Comparison of ENCODE assay signal across 35 cellular contexts in the genomic region with DNA sequence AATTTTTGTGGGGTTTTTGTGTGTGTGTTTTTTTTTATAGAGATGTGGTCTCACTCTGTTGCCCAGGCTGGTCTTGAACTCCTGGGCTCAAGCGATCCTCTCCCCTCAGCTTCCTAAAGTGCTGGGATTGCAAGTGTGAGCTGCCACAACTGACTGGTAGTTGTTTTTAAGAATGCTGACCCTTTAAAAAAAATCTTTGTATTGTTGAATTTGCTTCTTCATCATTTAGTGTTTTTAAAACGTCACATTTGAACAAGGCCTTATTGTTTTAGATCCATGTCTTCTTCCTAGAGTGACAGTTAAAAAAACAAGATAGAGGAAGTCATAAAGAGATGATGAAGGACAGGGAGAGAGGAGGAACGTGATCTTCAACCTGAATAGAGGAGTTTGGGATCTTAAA. TPM values are rescaled to one million over a fixed set of nuclear protein-coding genes. Genes with fewer than 3 reads are reported as not detected.
"Had no signal": no experiment of that assay in that cellular context is flagged by ENCODE, and none has a peak within 500 bp of the region (broad histone marks: within the 10 kb centered on the region; RNA-seq: fewer than 3 reads in every experiment).

No MANE protein-coding gene starts in this region.

- H3K4me1 ChIP-seq: left lung, lower lobe of right lung, right atrium auricular region, right lobe of liver, stomach, testis, thyroid gland, upper lobe of right lung had no signal

- H3K9me3 ChIP-seq: lower lobe of right lung, ovary, right atrium auricular region, right lobe of liver, stomach, testis, thyroid gland, upper lobe of right lung had no signal

- H3K36me3 ChIP-seq: left lung, lower lobe of right lung, ovary, right atrium auricular region, right lobe of liver, stomach, thyroid gland, upper lobe of right lung had no signal

- H3K27ac Mint-ChIP-seq: immature natural killer cell; mesothelial cell of epicardium; naive thymus-derived CD4-positive, alpha-beta T cell; natural killer cell treated with Interleukin-12 subunit alpha and Interleukin-12 subunit beta and Interleukin-15 and Interleukin-18, amount 100 ng/mL, for 72 hours; progenitor cell of endocrine pancreas; stimulated activated memory B cell treated with anti-CD40 and anti-IgM and Interleukin-4, amounts not matched to agents 10 μg/mL and 1 μg/mL and 100 μg/mL, for 72 hours had no signal

- H3K4me2 ChIP-seq: smooth muscle cell had no signal

- H3K27me3 ChIP-seq: ovary, right atrium auricular region, right lobe of liver, testis, thyroid gland had no signal

- H3K4me1 Mint-ChIP-seq: immature natural killer cell; mesothelial cell of epicardium; naive thymus-derived CD4-positive, alpha-beta T cell; stimulated activated memory B cell treated with anti-CD40 and anti-IgM and Interleukin-4, amounts not matched to agents 10 μg/mL and 1 μg/mL and 100 μg/mL, for 72 hours had no signal

- H3K4me3 Mint-ChIP-seq: immature natural killer cell; mesothelial cell of epicardium; naive thymus-derived CD4-positive, alpha-beta T cell; natural killer cell treated with Interleukin-12 subunit alpha and Interleukin-12 subunit beta and Interleukin-15 and Interleukin-18, amount 100 ng/mL, for 72 hours; stimulated activated memory B cell treated with anti-CD40 and anti-IgM and Interleukin-4, amounts not matched to agents 10 μg/mL and 1 μg/mL and 100 μg/mL, for 72 hours had no signal

- H3K36me3 Mint-ChIP-seq: immature natural killer cell; mesothelial cell of epicardium; naive thymus-derived CD4-positive, alpha-beta T cell; natural killer cell treated with Interleukin-12 subunit alpha and Interleukin-12 subunit beta and Interleukin-15 and Interleukin-18, amount 100 ng/mL, for 72 hours; stimulated activated memory B cell treated with anti-CD40 and anti-IgM and Interleukin-4, amounts not matched to agents 10 μg/mL and 1 μg/mL and 100 μg/mL, for 72 hours had no signal

- FAIRE-seq: islet of Langerhans, kidney, urothelium cell line had no signal

- H3K4me3 ChIP-seq: left lung, lower lobe of right lung, ovary, right atrium auricular region, right lobe of liver, smooth muscle cell, stomach, testis, thyroid gland, upper lobe of right lung had no signal

- DNase-seq: hypothalamus; immature natural killer cell; kidney; left colon; left lung; lower lobe of right lung; mammary epithelial cell; mesenchymal stem cell; naive thymus-derived CD4-positive, alpha-beta T cell; ovary; right lobe of liver; stimulated activated CD4-positive, alpha-beta T cell treated with anti-CD3 and anti-CD28 coated beads, Interleukin-1b, Interleukin-23, amount 100 ng/mL, for 48 hours; stimulated activated CD4-positive, alpha-beta T cell treated with anti-CD3 and anti-CD28 coated beads, Interleukin-2, amount 100 ng/mL, for 48 hours; stimulated activated CD4-positive, alpha-beta T cell treated with anti-CD3 and anti-CD28 coated beads, Interleukin-4, amount 100 ng/mL, for 4 hours; stimulated activated CD8-positive, alpha-beta memory T cell treated with anti-CD3 and anti-CD28 coated beads, Interleukin-4, amount 100 ng/mL, for 48 hours; stimulated activated naive CD8-positive, alpha-beta T cell treated with anti-CD3 and anti-CD28 coated beads, Interleukin-15, Interleukin-2, amounts not matched to agents 100 U/mL and 50 U/mL, for 24 hours; stomach; testis; thyroid gland; trophoblast cell; upper lobe of right lung had no signal

- H3K27ac ChIP-seq: left lung, lower lobe of right lung, ovary, right atrium auricular region, right lobe of liver, stomach, testis, thyroid gland, upper lobe of right lung had no signal

- ATAC-seq: left colon; left lung; lower lobe of right lung; naive thymus-derived CD4-positive, alpha-beta T cell; natural killer cell treated with Interleukin-12 subunit alpha and Interleukin-12 subunit beta and Interleukin-15 and Interleukin-18, amount 100 ng/mL, for 72 hours; right lobe of liver; stimulated activated memory B cell treated with anti-CD40 and anti-IgM and Interleukin-4, amounts not matched to agents 10 μg/mL and 1 μg/mL and 100 μg/mL, for 72 hours; stimulated activated naive CD8-positive, alpha-beta T cell treated with anti-CD3 and anti-CD28 coated beads, Interleukin-15, Interleukin-2, amounts not matched to agents 100 U/mL and 50 U/mL, for 24 hours; upper lobe of right lung had no signal

RNA-seq across cellular contexts. Expression of a gene that starts 24.1 kb away (rescaled TPM):
- total RNA-seq: kidney; left colon; left lung; liver; lower lobe of right lung; mammary epithelial cell; mesothelial cell of epicardium; mononuclear cell; naive thymus-derived CD4-positive, alpha-beta T cell; natural killer cell treated with Interleukin-12 subunit alpha and Interleukin-12 subunit beta and Interleukin-15 and Interleukin-18, amount 100 ng/mL, for 72 hours; omental fat pad; ovary; pulmonary artery endothelial cell; renal cortical epithelial cell; right lobe of liver; skeletal muscle tissue; smooth muscle cell; thyroid gland; upper lobe of right lung had no signal
- polyA plus RNA-seq: immature natural killer cell; liver; mammary epithelial cell; naive thymus-derived CD4-positive, alpha-beta T cell; ovary; smooth muscle cell; stomach had no signal
